Comparison of ENCODE assay signal across 8 cellular contexts in the genomic region with DNA sequence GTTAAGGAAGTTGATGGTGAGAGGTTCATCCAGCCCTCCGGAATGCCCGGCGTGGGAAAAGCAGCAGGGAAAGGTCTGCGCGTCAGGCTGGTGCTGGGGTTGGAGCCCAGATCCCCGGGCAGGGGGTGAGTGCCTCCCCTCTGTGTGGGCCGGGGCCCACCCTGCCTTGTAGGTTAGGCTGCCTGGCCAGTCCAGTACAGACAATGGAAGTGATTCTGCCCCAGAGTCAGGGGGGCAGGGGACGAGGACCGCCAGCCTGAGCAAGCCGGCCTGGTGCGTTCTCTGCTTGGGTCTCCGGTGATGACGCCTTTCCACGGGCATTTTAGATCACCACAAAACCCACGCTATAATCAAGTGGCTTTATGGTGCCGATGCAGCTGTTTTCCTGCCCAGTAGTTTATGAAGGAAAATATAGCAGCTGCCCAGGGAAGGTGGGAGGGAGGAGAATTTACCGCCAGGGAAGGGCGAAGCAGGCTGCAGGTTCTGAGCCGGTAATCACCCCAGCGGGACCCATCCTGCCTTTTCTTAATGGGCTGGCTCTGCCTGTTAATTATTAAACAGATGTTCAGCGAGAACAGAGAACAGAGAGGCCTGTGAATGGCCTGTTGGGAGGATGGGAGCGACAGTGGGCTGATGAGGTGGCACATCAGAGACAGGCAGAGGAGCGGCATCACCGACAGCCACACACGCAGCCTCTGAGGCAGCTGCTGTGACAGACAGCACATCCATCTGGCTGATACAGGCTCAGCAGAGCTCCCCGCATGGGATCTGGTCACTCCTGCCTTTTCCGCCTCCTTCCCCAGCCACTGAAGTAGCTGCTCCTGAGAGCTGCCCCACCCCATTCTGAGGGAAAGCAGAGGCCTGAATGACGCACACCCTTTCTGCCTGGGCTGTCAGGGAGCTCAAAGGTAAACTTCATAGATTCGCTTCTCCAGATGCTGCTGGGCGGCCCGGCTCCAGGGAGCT. TPM values are rescaled to one million over a fixed set of nuclear protein-coding genes. Genes with fewer than 3 reads are reported as not detected.
DNase-seq lines count a peak whose midpoint lies in the region; ATAC-seq and TF ChIP-seq lines count a peak whose summit lies in the region.

No MANE protein-coding gene starts in this region.

- H3K4me1 ChIP-seq in body of pancreas (no peaks in the 10 kb centered on the region), lower lobe of right lung (no peaks in the 10 kb centered on the region)

- H3K27ac ChIP-seq in 22Rv1: peak overlapping the region; percentile 82
- H3K27ac ChIP-seq in body of pancreas: peak overlapping the region in 1 of 4 donors; percentile 36
- H3K27ac ChIP-seq in lower lobe of right lung: peak overlapping the region; percentile 38

- H3K36me3 ChIP-seq in body of pancreas (replicated peaks in 1 of 2; ENCODE audit: insufficient read depth in 1 of 2, low read depth in 2 of 2) (no peaks in the 10 kb centered on the region), lower lobe of right lung (no peaks in the 10 kb centered on the region)

- 74 to 81% methylated on average over 25 to 30 of the region's 31 CpGs for WGBS in body of pancreas, 2 donors

- H3K27me3 ChIP-seq in body of pancreas (no peaks in the 10 kb centered on the region), lower lobe of right lung (ENCODE audit: low read depth) (no peaks in the 10 kb centered on the region)

- ATAC-seq in body of pancreas: peak; percentile 62
- peak; percentile 90 to 92 for ATAC-seq in lower lobe of right lung
- ATAC-seq in HG03108 (IDR thresholded peaks at IDR 0.05; ENCODE audit: unreplicated experiment): no peak
- ATAC-seq in GM18520 (IDR thresholded peaks at IDR 0.05; ENCODE audit: unreplicated experiment): no peak
- no peak for ATAC-seq in GM19455 (IDR thresholded peaks at IDR 0.05; ENCODE audit: unreplicated experiment)
- ATAC-seq in HG02852 (IDR thresholded peaks at IDR 0.05; ENCODE audit: unreplicated experiment): no peak

- DNase-seq in HT1080 (ENCODE audit: low read depth): peak; percentile 38
- DNase-seq in body of pancreas: peak in 3 of 4 donors; percentile 32 to 49 (median 35)
- peak; percentile 70 for DNase-seq in lower lobe of right lung

- H3K4me3 ChIP-seq in body of pancreas (no peak overlapping the region), lower lobe of right lung (no peak overlapping the region)

- TF ChIP-seq CTCF in 22Rv1 (IDR thresholded peaks at IDR 0.05): no peak
- TF ChIP-seq CTCF in body of pancreas (IDR thresholded peaks at IDR 0.05): no peak
- TF ChIP-seq CTCF in lower lobe of right lung (IDR thresholded peaks at IDR 0.05): no peak

- TF ChIP-seq POLR2A in body of pancreas (IDR thresholded peaks at IDR 0.05): peak in 2 of 3 donors; percentile 17 to 41

- no peaks in the 10 kb centered on the region for H3K9me3 ChIP-seq in body of pancreas
- no peaks in the 10 kb centered on the region for H3K9me3 ChIP-seq in lower lobe of right lung

- intact Hi-C loops in body of pancreas (cut with DNase I): no loop called here
- intact Hi-C loops in lower lobe of right lung (cut with DNase I): no loop called here

RNA-seq across cellular contexts. Expression of gene BDH1, which starts 35.2 kb away (rescaled TPM):
- 24.1 and 29.6 TPM in 2 replicates for total RNA-seq in HT1080 (2014; rRNA removed; shearing (Covaris generic))
- 14.6 and 15.5 TPM in 2 replicates for polyA plus RNA-seq in HT1080 (2015; cell fraction: cytosol; rRNA removed)
- 22.4 and 27.9 TPM in 2 replicates for polyA plus RNA-seq in HT1080 (2015; cell fraction: nucleus; rRNA removed)
- total RNA-seq in body of pancreas (1 to 10 TPM; 2.3 to 9.1 TPM), lower lobe of right lung (12.4 TPM)

Comparison
In these comparisons a context has a peak if more than half of its experiments do, and no peak if none do; other contexts are left out.
1. ATAC-seq: peak in body of pancreas (single experiment) and lower lobe of right lung (2 of 2); none in HG03108 (single experiment), GM18520 (single experiment), GM19455 (single experiment) and HG02852 (single experiment).
2. Peak in every context shown above with its lines, with median percentiles within 50 percentile points of each other: DNase-seq.